8 cellular contexts compared by ENCODE assay signal in the genomic region with DNA sequence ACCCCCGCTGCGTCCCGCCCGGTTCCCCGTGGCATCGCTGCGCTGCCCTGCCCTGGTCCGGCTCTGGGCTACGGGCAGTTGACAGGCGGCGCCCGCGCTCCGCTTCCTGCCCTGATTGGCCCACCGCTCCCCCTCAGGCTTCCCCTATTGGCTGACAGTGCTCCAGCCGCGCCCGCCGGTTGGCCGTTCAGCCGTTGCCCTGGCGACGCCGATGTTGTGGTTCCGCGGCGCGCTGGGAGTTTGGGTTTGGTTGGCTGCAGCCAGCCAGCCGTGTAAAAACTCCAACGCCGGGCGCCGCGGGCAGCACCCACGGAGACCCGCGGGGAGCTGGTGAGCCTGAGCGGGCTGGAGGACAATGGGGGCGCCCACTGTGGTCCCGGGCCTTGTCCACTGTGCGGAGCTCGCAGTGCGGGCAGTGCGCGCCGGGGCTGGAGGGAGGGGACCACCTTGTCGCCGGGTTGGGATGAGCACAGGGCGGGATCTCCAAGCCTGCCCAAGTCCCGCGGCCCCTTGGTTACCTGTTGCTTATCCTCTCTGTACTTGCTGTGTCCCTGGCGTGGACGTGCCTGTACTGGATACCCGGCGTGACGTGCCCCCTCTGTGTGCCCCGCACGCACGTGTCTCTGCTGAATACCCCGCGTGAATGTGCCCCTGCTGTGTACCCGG. TPM values are rescaled to one million over a fixed set of nuclear protein-coding genes. Genes with fewer than 3 reads are reported as not detected.
DNase-seq lines count a peak whose midpoint lies in the region; ATAC-seq lines count a peak whose summit lies in the region.

A gene (plus strand): TSS at position 243 of the 666 bp plus-strand sequence. CDS start 766 bp downstream, outside the sequence.

- H3K27me3 ChIP-seq in BLaER1 (peaks cover 22% of the 10 kb centered on the region), esophagus (ENCODE audit: control insufficient read depth in 1 of 2, insufficient read depth in 2 of 2, low read length in 2 of 2) (no peaks in the 10 kb centered on the region)

- DNase-seq in NCI-H82 treated with DMSO at 0.1 percent for 48 hours (lab: John Stamatoyannopoulos, UW; ENCODE audit: unreplicated experiment) (peak; percentile 72), activated T-cell treated with anti-CD3 and anti-CD28 coated beads for 48 hours (ENCODE audit: low read depth) (peak; percentile 80), mucosa of gallbladder (ENCODE audit: low spot score) (peak; percentile 90)
- peak; percentile 77 to 78 for DNase-seq in stimulated activated CD8-positive, alpha-beta memory T cell treated with anti-CD3 and anti-CD28 coated beads, Interleukin-15, amount 100 ng/mL, for 48 hours (ENCODE audit: low read depth in 2 of 2)

- ATAC-seq in GM19328 (IDR thresholded peaks at IDR 0.05; ENCODE audit: unreplicated experiment), result peak; percentile 100
- ATAC-seq in HG03439 (IDR thresholded peaks at IDR 0.05; ENCODE audit: unreplicated experiment), result peak; percentile 96

- no peaks in the 10 kb centered on the region for H4K20me1 ChIP-seq in BLaER1

- H3K36me3 ChIP-seq in BLaER1, result no peaks in the 10 kb centered on the region
- H3K36me3 ChIP-seq in esophagus (ENCODE audit: control insufficient read depth in 2 of 2, insufficient read depth in 2 of 2, low read length in 1 of 2), result no peaks in the 10 kb centered on the region

- H3K4me1 ChIP-seq in BLaER1, result peaks cover 7% of the 10 kb centered on the region; the same call in 1 of the 2 replicates
- peaks cover 0 to 9% of the 10 kb centered on the region in 2 donors for H3K4me1 ChIP-seq in esophagus (ENCODE audit: control insufficient read depth in 2 of 2, insufficient read depth in 2 of 2, low read length in 1 of 2)

- H3K27ac ChIP-seq in BLaER1, result no peak within 1 kb of the TSS
- no peak within 1 kb of the TSS for H3K27ac ChIP-seq in esophagus (ENCODE audit: low read depth in 2 of 2, low read length in 1 of 2)

- H3K4me3 ChIP-seq in BLaER1 (peak within 1 kb of the TSS; percentile 60), esophagus (ENCODE audit: low read depth in 1 of 2, low read length in 2 of 2) (peak within 1 kb of the TSS; percentile 46 to 53)

- no peak within 1 kb of the TSS for H3K9ac ChIP-seq in BLaER1

- H3K4me2 ChIP-seq in BLaER1, result peak within 1 kb of the TSS; percentile 67

- WGBS in esophagus, 2 donors, result 0 to 1% methylated on average over 59 to 62 of the region's 62 CpGs

- H3K9me3 ChIP-seq in BLaER1, result peaks cover 12% of the 10 kb centered on the region
- H3K9me3 ChIP-seq in esophagus (ENCODE audit: control insufficient read depth in 2 of 2, insufficient read depth in 1 of 2, low read depth in 1 of 2, low read length in 1 of 2), result no peaks in the 10 kb centered on the region

RNA-seq across cellular contexts. Expression of the gene that starts here (rescaled TPM):
- under 1 TPM; 0.73 to 0.80 TPM for polyA plus RNA-seq in esophagus
- not detected for total RNA-seq in mucosa of gallbladder

Comparison
In these comparisons a context has a peak if more than half of its experiments do, and no peak if none do; other contexts are left out.
1. Peak in DNase-seq in mucosa of gallbladder; RNA of the gene not detected or under 1 TPM.